8 cellular contexts compared by ENCODE assay signal in genomic region chr16:234468-235305, GRCh38.
A peak's percentile ranks its signal among the peaks of the same experiment; 100 is the strongest.
DNase-seq lines count a peak whose midpoint lies in the region; ATAC-seq lines count a peak whose summit lies in the region.

A gene with protein sequence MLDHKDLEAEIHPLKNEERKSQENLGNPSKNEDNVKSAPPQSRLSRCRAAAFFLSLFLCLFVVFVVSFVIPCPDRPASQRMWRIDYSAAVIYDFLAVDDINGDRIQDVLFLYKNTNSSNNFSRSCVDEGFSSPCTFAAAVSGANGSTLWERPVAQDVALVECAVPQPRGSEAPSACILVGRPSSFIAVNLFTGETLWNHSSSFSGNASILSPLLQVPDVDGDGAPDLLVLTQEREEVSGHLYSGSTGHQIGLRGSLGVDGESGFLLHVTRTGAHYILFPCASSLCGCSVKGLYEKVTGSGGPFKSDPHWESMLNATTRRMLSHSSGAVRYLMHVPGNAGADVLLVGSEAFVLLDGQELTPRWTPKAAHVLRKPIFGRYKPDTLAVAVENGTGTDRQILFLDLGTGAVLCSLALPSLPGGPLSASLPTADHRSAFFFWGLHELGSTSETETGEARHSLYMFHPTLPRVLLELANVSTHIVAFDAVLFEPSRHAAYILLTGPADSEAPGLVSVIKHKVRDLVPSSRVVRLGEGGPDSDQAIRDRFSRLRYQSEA (plus strand): TSS chr16:234821. CDS start chr16:254414, 19,593 bp downstream.

- ATAC-seq in GM19043 (IDR thresholded peaks at IDR 0.05; ENCODE audit: low read depth, unreplicated experiment): peak; percentile 71
- peak; percentile 75 for ATAC-seq in HG03378 (IDR thresholded peaks at IDR 0.05; ENCODE audit: unreplicated experiment)

- DNase-seq in Ammon's horn (ENCODE audit: low spot score) (peak; percentile 95), NCI-H446 (lab: John Stamatoyannopoulos, UW) (peak; percentile 85 to 93), islet precursor cell (peak; percentile 96)
- peak; percentile 89 for DNase-seq in activated CD4-positive, CD25-positive, alpha-beta regulatory T cell treated with anti-CD3 and anti-CD28 coated beads, Interleukin-2, amount 50 U/mL, for 16 hours (ENCODE audit: low read depth, low spot score)
- DNase-seq in central memory CD4-positive, alpha-beta T cell: peak; percentile 95
- DNase-seq in stimulated activated CD4-positive, alpha-beta T cell treated with anti-CD3 and anti-CD28 coated beads, Interleukin-12 subunit alpha, Interleukin-12 subunit beta, amount 100 ng/mL, for 48 hours (ENCODE audit: low read depth in 2 of 3, low spot score in 1 of 3): peak; percentile 90 to 96 (median 91)

Comparison
In these comparisons a context has a peak if more than half of its experiments do, and no peak if none do; other contexts are left out.
1. Peak in every context shown above with its lines: DNase-seq and ATAC-seq.